ENCODE assay signal across 33 cellular contexts in genomic region chr15:61839541-61839940, GRCh38.
DNase-seq lines count a peak whose midpoint lies in the region; ATAC-seq, FAIRE-seq and TF ChIP-seq lines count a peak whose summit lies in the region.
"Had no signal": no experiment of that assay in that cellular context is flagged by ENCODE, and none has a peak within 500 bp of the region (broad histone marks: within the 10 kb centered on the region; RNA-seq: fewer than 3 reads in every experiment).

No MANE protein-coding gene starts in this region.

- ATAC-seq in left lung (no peak), right lobe of liver (no peak)
- ATAC-seq: activated CD4-positive, CD25-positive, alpha-beta regulatory T cell treated with anti-CD3 and anti-CD28 coated beads, Interleukin-2, amount 50 U/mL, for 24 hours; HCT116; HepG2; left ventricle myocardium superior; naive thymus-derived CD8-positive, alpha-beta T cell; pancreas had no signal

- WGBS in right lobe of liver (ENCODE audit: insufficient coverage, low coverage, low lambda C conversion rate, missing lambda C conversion rate): 80% methylated on average over 8 of the region's 8 CpGs

- H3K27ac ChIP-seq in astrocyte (ENCODE audit: low read depth, low read length) (no peak overlapping the region), left lung (no peak overlapping the region), right lobe of liver (no peak overlapping the region), neural progenitor cell (no peak overlapping the region)
- H3K27ac ChIP-seq: esophagus muscularis mucosa, pancreas, SK-N-MC, spleen had no signal

- no peaks in the 10 kb centered on the region for H3K36me3 ChIP-seq in astrocyte (ENCODE audit: insufficient read depth, low read length)
- H3K36me3 ChIP-seq in left lung: no peaks in the 10 kb centered on the region
- H3K36me3 ChIP-seq in right lobe of liver: no peaks in the 10 kb centered on the region
- no peaks in the 10 kb centered on the region for H3K36me3 ChIP-seq in neural progenitor cell
- H3K36me3 ChIP-seq: BE2C, esophagus muscularis mucosa, pancreas, spleen had no signal

- H3K4me3 Mint-ChIP-seq in astrocyte (ENCODE audit: unreplicated experiment) (no peak overlapping the region), neural progenitor cell (no peak overlapping the region)
- H3K4me3 Mint-ChIP-seq: activated naive CD4-positive, alpha-beta T cell treated with anti-CD3 and anti-CD28 coated beads for 36 hours; naive thymus-derived CD8-positive, alpha-beta T cell had no signal

- no peaks in the 10 kb centered on the region for H3K4me1 Mint-ChIP-seq in astrocyte (ENCODE audit: low read depth, unreplicated experiment)
- peaks cover 2% of the 10 kb centered on the region for H3K4me1 Mint-ChIP-seq in neural progenitor cell

- H3K27me3 Mint-ChIP-seq in astrocyte (ENCODE audit: low read depth, unreplicated experiment): no peaks in the 10 kb centered on the region
- H3K27me3 Mint-ChIP-seq in neural progenitor cell (ENCODE audit: insufficient read depth, low read depth): no peaks in the 10 kb centered on the region

- no peak overlapping the region for H3K27ac Mint-ChIP-seq in astrocyte (ENCODE audit: unreplicated experiment)
- H3K27ac Mint-ChIP-seq in neural progenitor cell: no peak overlapping the region
- H3K27ac Mint-ChIP-seq: activated naive CD4-positive, alpha-beta T cell treated with anti-CD3 and anti-CD28 coated beads for 36 hours; naive thymus-derived CD8-positive, alpha-beta T cell had no signal

- H3K79me2 ChIP-seq in astrocyte (ENCODE audit: insufficient read depth, low read length) (no peaks in the 10 kb centered on the region), neural progenitor cell (ENCODE audit: low read depth) (no peaks in the 10 kb centered on the region)

- no peak overlapping the region for H2AFZ ChIP-seq in astrocyte (ENCODE audit: low read depth, low read length)
- H2AFZ ChIP-seq in neural progenitor cell (replicated peaks): no peak overlapping the region

- H3K4me1 ChIP-seq in astrocyte (ENCODE audit: insufficient read depth, low read length) (no peaks in the 10 kb centered on the region), left lung (peaks cover 0 to 6% of the 10 kb centered on the region in 2 donors), right lobe of liver (no peaks in the 10 kb centered on the region), neural progenitor cell (no peaks in the 10 kb centered on the region)
- H3K4me1 ChIP-seq: BE2C, pancreas had no signal

- H3K36me3 Mint-ChIP-seq in astrocyte (ENCODE audit: low read depth, unreplicated experiment) (no peaks in the 10 kb centered on the region), neural progenitor cell (no peaks in the 10 kb centered on the region)

- TF ChIP-seq CTCF in astrocyte (IDR thresholded peaks at IDR 0.05; ENCODE audit: insufficient read depth, low read depth, low read length) (no peak), fibroblast of the aortic adventitia (IDR thresholded peaks at IDR 0.05; ENCODE audit: insufficient read depth, low read length) (no peak), left lung (IDR thresholded peaks at IDR 0.05) (no peak), right lobe of liver (IDR thresholded peaks at IDR 0.05) (no peak), neural progenitor cell (IDR thresholded peaks at IDR 0.05) (no peak)

- H4K20me1 ChIP-seq in astrocyte (ENCODE audit: insufficient read depth, low read length) (no peaks in the 10 kb centered on the region), neural progenitor cell (ENCODE audit: low read depth) (no peaks in the 10 kb centered on the region)

- no peaks in the 10 kb centered on the region for H3K9me3 ChIP-seq in astrocyte (ENCODE audit: insufficient read depth, low read depth, low read length)
- H3K9me3 ChIP-seq in left lung: no peaks in the 10 kb centered on the region
- no peaks in the 10 kb centered on the region for H3K9me3 ChIP-seq in right lobe of liver
- no peaks in the 10 kb centered on the region for H3K9me3 ChIP-seq in neural progenitor cell (ENCODE audit: low read depth)
- H3K9me3 ChIP-seq: BE2C, esophagus muscularis mucosa, pancreas, spleen had no signal

- no peaks in the 10 kb centered on the region for H3F3A ChIP-seq in neural progenitor cell (ENCODE audit: low read depth)

- no peak for FAIRE-seq in astrocyte (lab: Jason Lieb, UNC)
- FAIRE-seq: GM19239, HepG2, pancreas had no signal

- H3K27me3 ChIP-seq in astrocyte (ENCODE audit: insufficient read depth, low read length) (peaks cover 9% of the 10 kb centered on the region), left lung (peaks cover 0 to 40% of the 10 kb centered on the region in 2 donors), right lobe of liver (no peaks in the 10 kb centered on the region), neural progenitor cell (no peaks in the 10 kb centered on the region)
- H3K27me3 ChIP-seq: BE2C, pancreas had no signal

- H3K9me3 Mint-ChIP-seq in astrocyte (ENCODE audit: unreplicated experiment) (no peaks in the 10 kb centered on the region), neural progenitor cell (no peaks in the 10 kb centered on the region)
- H3K9me3 Mint-ChIP-seq: activated naive CD4-positive, alpha-beta T cell treated with anti-CD3 and anti-CD28 coated beads for 36 hours; naive thymus-derived CD8-positive, alpha-beta T cell had no signal

- DNase-seq in Daoy (ENCODE audit: low read depth): peak; percentile 36
- DNase-seq in LHCN-M2 (ENCODE audit: low read depth): peak; percentile 60
- DNase-seq in astrocyte (ENCODE audit: low read depth): peak; percentile 58
- DNase-seq in fibroblast of the aortic adventitia (ENCODE audit: low read depth): peak; percentile 25
- no peak for DNase-seq in left lung
- DNase-seq in right lobe of liver: no peak
- no peak for DNase-seq in NCI-H146 treated with DMSO at 0.1 percent for 48 hours (lab: John Stamatoyannopoulos, UW; ENCODE audit: unreplicated experiment)
- no peak for DNase-seq in neural progenitor cell (ENCODE audit: low spot score)
- DNase-seq: activated CD4-positive, alpha-beta T cell treated with anti-CD3 and anti-CD28 coated beads, Interleukin-2, amount 50 U/mL, for 48 hours; activated naive CD4-positive, alpha-beta T cell treated with anti-CD3 and anti-CD28 coated beads for 36 hours; amygdala; BE2C; central memory CD4-positive, alpha-beta T cell; dermis blood vessel endothelial cell; DMS153; GDM1; hypothalamus; left ventricle myocardium superior; midbrain; naive thymus-derived CD8-positive, alpha-beta T cell; NCI-H1105 treated with DMSO at 0.1 percent for 48 hours; NCI-H2081; NCI-H446; NCI-H82; pancreas; spleen; trophoblast cell had no signal

- no peak for TF ChIP-seq POLR2A in right lobe of liver (IDR thresholded peaks at IDR 0.05)

- no peak overlapping the region for H3K9ac ChIP-seq in astrocyte (ENCODE audit: low read length)
- H3K9ac ChIP-seq in neural progenitor cell: no peak overlapping the region

- H3K4me3 ChIP-seq in astrocyte (ENCODE audit: insufficient read depth, low read depth, low read length) (no peak overlapping the region), fibroblast of the aortic adventitia (ENCODE audit: low read depth, low read length) (no peak overlapping the region), left lung (no peak overlapping the region), right lobe of liver (no peak overlapping the region), neural progenitor cell (no peak overlapping the region)
- H3K4me3 ChIP-seq: esophagus muscularis mucosa, pancreas, SK-N-MC, spleen had no signal

- intact Hi-C loops in left lung (cut with DNase I) (no loop called here), right lobe of liver (cut with DNase I) (no loop called here)

- H3K4me2 ChIP-seq in astrocyte (ENCODE audit: low read length): peak overlapping the region; percentile 30
- H3K4me2 ChIP-seq in neural progenitor cell: no peak overlapping the region

Comparison
In these comparisons a context has a peak if more than half of its experiments do, and no peak if none do; other contexts are left out.
1. DNase-seq: peak in Daoy (single experiment), LHCN-M2 (single experiment), astrocyte (single experiment) and fibroblast of the aortic adventitia (single experiment); none in left lung (0 of 2), right lobe of liver (0 of 3), NCI-H146 treated with DMSO at 0.1 percent for 48 hours (single experiment) and neural progenitor cell (single experiment).